Comparison of ENCODE assay signal across 10 cellular contexts in genomic region chr18:63161728-63162195, GRCh38.
A peak's percentile ranks its signal among the peaks of the same experiment; 100 is the strongest.
DNase-seq lines count a peak whose midpoint lies in the region; ATAC-seq and TF ChIP-seq lines count a peak whose summit lies in the region.
"Had no signal": no experiment of that assay in that cellular context is flagged by ENCODE, and none has a peak within 500 bp of the region (broad histone marks: within the 10 kb centered on the region; RNA-seq: fewer than 3 reads in every experiment).

No MANE protein-coding gene starts in this region.

- H3K36me3 ChIP-seq in smooth muscle cell (ENCODE audit: low read depth): no peaks in the 10 kb centered on the region
- H3K36me3 ChIP-seq: neutrophil had no signal

- H3K4me3 ChIP-seq in smooth muscle cell: no peak overlapping the region

- peak overlapping the region; percentile 71 for H3K4me2 ChIP-seq in smooth muscle cell

- H3F3A ChIP-seq in smooth muscle cell (ENCODE audit: low read depth): peaks cover 7% of the 10 kb centered on the region

- ATAC-seq in HG03060 (IDR thresholded peaks at IDR 0.05; ENCODE audit: low read depth, unreplicated experiment): peak; percentile 45

- no peak overlapping the region for H2AFZ ChIP-seq in smooth muscle cell (ENCODE audit: low read depth)

- intact Hi-C loops in cardiac septum (cut with DNase I): loop anchor here (2.0 kb wide), 2 partner anchors 25 to 41 kb away; no protein-coding TSS in a partner anchor

- H3K4me1 ChIP-seq in smooth muscle cell (ENCODE audit: low read depth): peaks cover 5% of the 10 kb centered on the region

- H3K27me3 ChIP-seq in smooth muscle cell (ENCODE audit: low read depth): no peaks in the 10 kb centered on the region
- H3K27me3 ChIP-seq: neutrophil had no signal

- H3K9me3 ChIP-seq in smooth muscle cell (replicated peaks; ENCODE audit: low read depth): no peaks in the 10 kb centered on the region
- H3K9me3 ChIP-seq: neutrophil had no signal

- no peak for TF ChIP-seq CTCF in smooth muscle cell (IDR thresholded peaks at IDR 0.05; ENCODE audit: borderline replicate concordance, insufficient read depth, poor library complexity, severe bottlenecking)

- H3K79me2 ChIP-seq in smooth muscle cell (ENCODE audit: low read depth): no peaks in the 10 kb centered on the region

- H3K9ac ChIP-seq in smooth muscle cell (ENCODE audit: low read depth): peak overlapping the region; percentile 15

- peak; percentile 51 for DNase-seq in NCI-H146 (lab: John Stamatoyannopoulos, UW)
- no peak for DNase-seq in NCI-H146 treated with DMSO at 0.1 percent for 48 hours (lab: John Stamatoyannopoulos, UW; ENCODE audit: unreplicated experiment)
- peak; percentile 94 for DNase-seq in RKO (ENCODE audit: low spot score)
- peak; percentile 84 for DNase-seq in activated naive CD4-positive, alpha-beta T cell treated with Interleukin-2 at 50 U/mL for 16 hours
- DNase-seq in cardiac septum (ENCODE audit: low spot score): peak; percentile 83
- peak; percentile 6 for DNase-seq in smooth muscle cell (lab: John Stamatoyannopoulos, UW; ENCODE audit: unreplicated experiment)
- DNase-seq in putamen (ENCODE audit: low spot score): no peak

- peak overlapping the region; percentile 89 for H3K27ac ChIP-seq in smooth muscle cell (ENCODE audit: low read depth)
- H3K27ac ChIP-seq: 22Rv1, neutrophil had no signal

- WGBS in smooth muscle cell (ENCODE audit: low lambda C conversion rate): 13% methylated on average over 9 of the region's 9 CpGs

- no peaks in the 10 kb centered on the region for H4K20me1 ChIP-seq in smooth muscle cell (ENCODE audit: low read depth)

Comparison
In these comparisons a context has a peak if more than half of its experiments do, and no peak if none do; other contexts are left out.
1. DNase-seq: peak in NCI-H146 (single experiment), RKO (single experiment), activated naive CD4-positive, alpha-beta T cell treated with Interleukin-2 at 50 U/mL for 16 hours (single experiment), cardiac septum (single experiment) and smooth muscle cell (single experiment); none in NCI-H146 treated with DMSO at 0.1 percent for 48 hours (single experiment) and putamen (single experiment).